Comparison of ENCODE assay signal across 1 cellular context in the genomic region with DNA sequence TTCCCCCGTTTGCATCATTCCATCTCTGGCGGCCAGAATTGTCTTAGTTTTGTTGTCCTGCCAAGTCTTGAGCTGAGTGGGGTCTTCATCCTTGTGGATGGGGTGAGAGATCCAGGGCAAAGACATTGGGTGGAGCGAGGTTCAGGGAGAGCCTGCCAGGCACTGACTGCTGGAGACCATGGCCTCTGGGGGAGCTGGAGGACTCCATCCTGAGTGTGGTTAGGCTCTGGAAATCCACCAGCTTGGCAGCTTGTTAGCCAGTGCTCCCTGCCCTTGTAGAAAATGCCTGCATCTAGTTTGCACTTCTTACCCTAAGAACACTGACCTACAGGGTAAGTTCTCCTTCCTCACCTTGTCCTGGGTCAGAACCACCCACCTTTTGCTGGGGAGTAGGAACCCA.
TF ChIP-seq lines count a peak whose summit lies in the region.

No MANE protein-coding gene starts in this region.

TF ChIP-seq in H1, 55 proteins besides CTCF, POLR2A, EP300 and RAD21 (continued from another document):
- TF ChIP-seq JUN (IDR thresholded peaks at IDR 0.05; ENCODE audit: low read depth, low read length) (no peak), KDM4A (IDR thresholded peaks at IDR 0.05; ENCODE audit: low read depth, low read length, severe bottlenecking) (no peak)
